ENCODE assay signal across 1 cellular context in genomic region chr6:107565165-107565723, GRCh38.
TF ChIP-seq lines count a peak whose summit lies in the region.

No MANE protein-coding gene starts in this region.

TF ChIP-seq in H1, 55 proteins besides CTCF, POLR2A, EP300 and RAD21 (continued from another document):
- TF ChIP-seq CHD7 (IDR thresholded peaks at IDR 0.05; ENCODE audit: insufficient replicate concordance, low read length) (no peak), JUN (IDR thresholded peaks at IDR 0.05; ENCODE audit: low read depth, low read length) (no peak), CBX5 (IDR thresholded peaks at IDR 0.05; ENCODE audit: low read depth, low read length) (no peak), HDAC6 (IDR thresholded peaks at IDR 0.05; ENCODE audit: low read depth, low read length) (no peak), BACH1 (IDR thresholded peaks at IDR 0.05; ENCODE audit: low read length) (no peak), SIX5 (IDR thresholded peaks at IDR 0.05; ENCODE audit: low read depth, low read length) (no peak), HDAC2 (IDR thresholded peaks at IDR 0.05; ENCODE audit: borderline replicate concordance in 1 of 2, low read depth in 2 of 2, low read length in 2 of 2) (no peak)
